ENCODE assay signal across 9 cellular contexts in genomic region chr7:101235050-101235449, GRCh38. TPM values are rescaled to one million over a fixed set of nuclear protein-coding genes. Genes with fewer than 3 reads are reported as not detected.
DNase-seq lines count a peak whose midpoint lies in the region; ATAC-seq, FAIRE-seq and TF ChIP-seq lines count a peak whose summit lies in the region.
"Had no signal": no experiment of that assay in that cellular context is flagged by ENCODE, and none has a peak within 500 bp of the region (broad histone marks: within the 10 kb centered on the region; RNA-seq: fewer than 3 reads in every experiment).

No MANE protein-coding gene starts in this region.

- H3K9me3 ChIP-seq in A549 = no peaks in the 10 kb centered on the region
- no peaks in the 10 kb centered on the region for H3K9me3 ChIP-seq in SK-N-SH

- no peak for FAIRE-seq in A549 (lab: Jason Lieb, UNC)

- H2AFZ ChIP-seq in SK-N-SH (ENCODE audit: low read depth) = no peak overlapping the region

- DNase-seq in A549 (ENCODE audit: low read depth in 1 of 2, low spot score in 1 of 2) (peak in 1 of 2 experiments; percentile 36), GM12864 (ENCODE audit: low read depth) (no peak), SK-N-SH (peak; percentile 71), foreskin fibroblast (no peak), NCI-H2171 (lab: John Stamatoyannopoulos, UW) (no peak), SIG-M5 treated with dmso at 0.1 percent for 504 hours (lab: John Stamatoyannopoulos, UW; ENCODE audit: unreplicated experiment) (no peak), DMS114 treated with DMSO at 0.1 percent for 48 hours (lab: John Stamatoyannopoulos, UW; ENCODE audit: unreplicated experiment) (no peak), HPDE6-E6E7 (ENCODE audit: extremely low spot score) (no peak)
- DNase-seq: DMS153 had no signal

- H3K4me2 ChIP-seq in A549 = no peak overlapping the region
- H3K4me2 ChIP-seq in SK-N-SH = no peak overlapping the region

- ATAC-seq in A549 = peak; percentile 30 to 47; a peak in 3 of 6 replicates

- H3K9me2 ChIP-seq in SK-N-SH = no peaks in the 10 kb centered on the region

- no peak for TF ChIP-seq EP300 in A549 (IDR thresholded peaks at IDR 0.05)
- TF ChIP-seq EP300 in SK-N-SH (IDR thresholded peaks at IDR 0.05; ENCODE audit: borderline replicate concordance in 1 of 2, low read depth in 1 of 2, low read length in 1 of 2) = no peak

- H3K4me3 ChIP-seq in A549 (no peak overlapping the region), GM12864 (ENCODE audit: low read depth, low read length) (no peak overlapping the region), SK-N-SH (ENCODE audit: low read depth in 2 of 2, low read length in 1 of 2) (no peak overlapping the region), foreskin fibroblast (ENCODE audit: low read depth in 1 of 2, low read length in 2 of 2) (no peak overlapping the region)

- H3F3A ChIP-seq in SK-N-SH (replicated peaks; ENCODE audit: insufficient read depth) = peaks cover 6% of the 10 kb centered on the region

- H4K20me1 ChIP-seq in SK-N-SH (ENCODE audit: insufficient read depth) = no peaks in the 10 kb centered on the region

- H3K36me3 ChIP-seq in SK-N-SH (replicated peaks in 1 of 2; ENCODE audit: control insufficient read depth in 1 of 2, insufficient read depth in 2 of 2, low read length in 1 of 2) = peaks cover 7 to 39% of the 10 kb centered on the region in 2 experiments

- no peaks in the 10 kb centered on the region for H3K27me3 ChIP-seq in SK-N-SH (ENCODE audit: insufficient read depth)

- H3K79me2 ChIP-seq in SK-N-SH (ENCODE audit: insufficient read depth) = no peaks in the 10 kb centered on the region

- POLR2A ChIA-PET in A549 (lab: Yijun Ruan, JAX) (interaction anchor here (0.8 kb wide), 1 partner anchor 9 kb away, joined by 3 read pairs; the partner anchor contains the start of gene FIS1), SK-N-SH (lab: Yijun Ruan, JAX) (interaction anchor here (0.7 to 3.4 kb wide), 4 partner anchors 9 to 17 kb away, joined by 3 to 15 read pairs (median 4); partner anchors contain the start of gene ZNHIT1)

- 0 out of 5 replicates have a peak, but pooled peaks of 1 of the 2 experiments have one; percentile 11 for TF ChIP-seq RAD21 in A549 (conservative IDR thresholded peaks at IDR 0.05 in 1 of 2, IDR thresholded peaks at IDR 0.05 in 1 of 2)
- peak; percentile 42 for TF ChIP-seq RAD21 in SK-N-SH (IDR thresholded peaks at IDR 0.05; ENCODE audit: low read length)

- WGBS in A549 (ENCODE audit: missing lambda C conversion rate) = 75% methylated on average over 11 of the region's 11 CpGs
- WGBS in SK-N-SH (ENCODE audit: low lambda C conversion rate) = 87% methylated on average over 11 of the region's 11 CpGs

- TF ChIP-seq POLR2A in A549 (IDR thresholded peaks at IDR 0.05; ENCODE audit: low read length) = no peak

- TF ChIP-seq CTCF in A549 (IDR thresholded peaks at IDR 0.05) = peak; percentile 35
- TF ChIP-seq CTCF in GM12864 (IDR thresholded peaks at IDR 0.05; ENCODE audit: low read depth, low read length, missing control alignments) = peak; percentile 25
- TF ChIP-seq CTCF in SK-N-SH (IDR thresholded peaks at IDR 0.05) = peak; percentile 61
- peak; percentile 27 for TF ChIP-seq CTCF in foreskin fibroblast (IDR thresholded peaks at IDR 0.05; ENCODE audit: low read depth, low read length)

- CTCF ChIA-PET in A549 (lab: Yijun Ruan, JAX) (interaction anchor here (0.9 to 2.3 kb wide), 11 partner anchors 9 to 176 kb away, joined by 3 to 18 read pairs (median 4); partner anchors contain the start of gene FIS1), SK-N-SH (lab: Yijun Ruan, JAX) (interaction anchor here (0.6 to 4.7 kb wide), 15 partner anchors 9 to 307 kb away, joined by 3 to 30 read pairs (median 4); partner anchors contain the start of genes PLOD3 and ZNHIT1)

- H3K27ac ChIP-seq in A549 = no peak overlapping the region
- no peak overlapping the region for H3K27ac ChIP-seq in SK-N-SH (ENCODE audit: low read depth in 2 of 2, low read length in 1 of 2)

- peaks cover 6% of the 10 kb centered on the region; the same call in 2 of the 3 replicates for H3K4me1 ChIP-seq in A549
- H3K4me1 ChIP-seq in SK-N-SH (ENCODE audit: control insufficient read depth in 1 of 2, insufficient read depth in 2 of 2, low read depth in 1 of 2, low read length in 1 of 2) = peaks cover 0 to 5% of the 10 kb centered on the region in 2 experiments; a peak in 1 of 4 replicates

- H3K9ac ChIP-seq in SK-N-SH = no peak overlapping the region

TF ChIP-seq in A549, 52 proteins besides CTCF, POLR2A, EP300 and RAD21 (continues in another document):
- TF ChIP-seq RCOR1 (IDR thresholded peaks at IDR 0.05; ENCODE audit: low read depth, low read length) (no peak), CHD4 (IDR thresholded peaks at IDR 0.05; ENCODE audit: borderline replicate concordance) (no peak), ZC3H11A (IDR thresholded peaks at IDR 0.05) (no peak), ZFP36 (IDR thresholded peaks at IDR 0.05; ENCODE audit: borderline replicate concordance, partially characterized antibody) (no peak), USF2 (IDR thresholded peaks at IDR 0.05) (no peak)

TF ChIP-seq in SK-N-SH, 30 proteins besides CTCF, POLR2A, EP300 and RAD21:
- TF ChIP-seq MXI1 (IDR thresholded peaks at IDR 0.05; ENCODE audit: low read depth, low read length) (no peak), RCOR1 (IDR thresholded peaks at IDR 0.05; ENCODE audit: low read length) (no peak), SIN3A (IDR thresholded peaks at IDR 0.05; ENCODE audit: borderline replicate concordance, low read depth, low read length) (no peak), TAF1 (IDR thresholded peaks at IDR 0.05; ENCODE audit: borderline replicate concordance, low read depth, low read length) (no peak), TEAD4 (IDR thresholded peaks at IDR 0.05; ENCODE audit: borderline replicate concordance, insufficient read depth) (no peak), JUND (IDR thresholded peaks at IDR 0.05) (no peak)

RNA-seq across cellular contexts. Expression of gene CLDN15, which starts 2.6 kb away (rescaled TPM):
- polyA plus RNA-seq in A549 (2011; rRNA removed) (9.6 and 12.0 TPM in 2 replicates), A549 (2017; fragmentation: RNase III; extraction: RNeasy Plus Mini Kit Qiagen cat#74134 plus additional on column Dnase treatment) (11.2 to 14.4 TPM (median 12.9 TPM) in 3 replicates), SK-N-SH (2012; rRNA removed) (24.0 and 29.0 TPM in 2 replicates)
- 15.9 and 21.6 TPM in 2 replicates for polyA plus RNA-seq in A549 (2012; cell fraction: cytosol; rRNA removed)
- polyA plus RNA-seq in A549 (2012; cell fraction: nucleus; rRNA removed) = 103 and 123 TPM in 2 replicates
- 11.3 and 11.9 TPM in 2 replicates for polyA minus RNA-seq in A549 (2011; rRNA and poly(A)+ RNA removed)
- polyA plus RNA-seq in SK-N-SH (2012; cell fraction: cytosol; rRNA removed) = 4.8 and 8.1 TPM in 2 replicates
- 139 and 167 TPM in 2 replicates for polyA plus RNA-seq in SK-N-SH (2012; cell fraction: nucleus; rRNA removed)

RNA-seq across cellular contexts. Expression of gene FIS1, which starts 9.8 kb away (rescaled TPM):
- polyA plus RNA-seq in A549 (2011; rRNA removed) = 111 TPM in 2 replicates
- polyA plus RNA-seq in A549 (2012; cell fraction: cytosol; rRNA removed) = 265 and 386 TPM in 2 replicates
- polyA plus RNA-seq in A549 (2012; cell fraction: nucleus; rRNA removed) = 177 and 197 TPM in 2 replicates
- polyA plus RNA-seq in A549 (2017; fragmentation: RNase III; extraction: RNeasy Plus Mini Kit Qiagen cat#74134 plus additional on column Dnase treatment) = 155 to 161 TPM (median 159 TPM) in 3 replicates
- 44.8 and 54.8 TPM in 2 replicates for polyA minus RNA-seq in A549 (2011; rRNA and poly(A)+ RNA removed)
- polyA plus RNA-seq in SK-N-SH (2012; rRNA removed) = 1,071 and 1,313 TPM in 2 replicates
- polyA plus RNA-seq in SK-N-SH (2012; cell fraction: cytosol; rRNA removed) = 949 and 1,101 TPM in 2 replicates
- polyA plus RNA-seq in SK-N-SH (2012; cell fraction: nucleus; rRNA removed) = 516 and 580 TPM in 2 replicates

RNA-seq across cellular contexts. Expression of gene ZNHIT1, which starts 17.1 kb away (rescaled TPM):
- 29.5 and 33.2 TPM in 2 replicates for polyA plus RNA-seq in A549 (2011; rRNA removed)
- polyA plus RNA-seq in A549 (2012; cell fraction: cytosol; rRNA removed) = 52.6 and 59.5 TPM in 2 replicates
- 44.5 and 56.2 TPM in 2 replicates for polyA plus RNA-seq in A549 (2012; cell fraction: nucleus; rRNA removed)
- 55.6 to 56.4 TPM (median 55.9 TPM) in 3 replicates for polyA plus RNA-seq in A549 (2017; fragmentation: RNase III; extraction: RNeasy Plus Mini Kit Qiagen cat#74134 plus additional on column Dnase treatment)
- polyA minus RNA-seq in A549 (2011; rRNA and poly(A)+ RNA removed) = 22.7 and 22.8 TPM in 2 replicates
- polyA plus RNA-seq in SK-N-SH (2012; rRNA removed) = 71.6 and 101 TPM in 2 replicates
- 71.5 and 71.8 TPM in 2 replicates for polyA plus RNA-seq in SK-N-SH (2012; cell fraction: cytosol; rRNA removed)
- 53.6 and 77.5 TPM in 2 replicates for polyA plus RNA-seq in SK-N-SH (2012; cell fraction: nucleus; rRNA removed)

RNA-seq across cellular contexts. Expression of gene PLOD3, which starts 17.7 kb away (rescaled TPM):
- polyA plus RNA-seq in A549 (2011; rRNA removed) (21.1 and 26.0 TPM in 2 replicates), A549 (2017; fragmentation: RNase III; extraction: RNeasy Plus Mini Kit Qiagen cat#74134 plus additional on column Dnase treatment) (48.7 to 52.8 TPM (median 50.6 TPM) in 3 replicates), SK-N-SH (2012; rRNA removed) (134 and 276 TPM in 2 replicates)
- polyA plus RNA-seq in A549 (2012; cell fraction: cytosol; rRNA removed) = 56.0 and 62.7 TPM in 2 replicates
- polyA plus RNA-seq in A549 (2012; cell fraction: nucleus; rRNA removed) = 167 and 231 TPM in 2 replicates
- polyA minus RNA-seq in A549 (2011; rRNA and poly(A)+ RNA removed) = 23.9 and 27.8 TPM in 2 replicates
- 143 and 163 TPM in 2 replicates for polyA plus RNA-seq in SK-N-SH (2012; cell fraction: cytosol; rRNA removed)
- polyA plus RNA-seq in SK-N-SH (2012; cell fraction: nucleus; rRNA removed) = 295 and 343 TPM in 2 replicates

RNA-seq across cellular contexts. Expression of gene MOGAT3, which starts 34.2 kb away (rescaled TPM):
- polyA plus RNA-seq in A549 (2011; rRNA removed) = 0.11 and 0.14 TPM in 2 replicates
- 0.05 TPM in 1 of 2 replicates, not detected in the other for polyA plus RNA-seq in A549 (2012; cell fraction: cytosol; rRNA removed)
- polyA plus RNA-seq in A549 (2012; cell fraction: nucleus; rRNA removed) = 0.02 and 0.10 TPM in 2 replicates
- 0.09 TPM in 1 of 3 replicates, not detected in the others for polyA plus RNA-seq in A549 (2017; fragmentation: RNase III; extraction: RNeasy Plus Mini Kit Qiagen cat#74134 plus additional on column Dnase treatment)
- 0.44 TPM in 1 of 2 replicates, not detected in the other for polyA minus RNA-seq in A549 (2011; rRNA and poly(A)+ RNA removed)
- polyA plus RNA-seq in SK-N-SH (2012; rRNA removed) = not detected in 2 replicates
- polyA plus RNA-seq in SK-N-SH (2012; cell fraction: cytosol; rRNA removed) = not detected in 2 replicates
- polyA plus RNA-seq in SK-N-SH (2012; cell fraction: nucleus; rRNA removed) = not detected in 2 replicates

Comparison
In these comparisons a context has a peak if more than half of its experiments do, and no peak if none do; other contexts are left out.
1. Of the 12 proteins assayed by ChIP-seq in both A549 and SK-N-SH: peak only in A549: none; only in SK-N-SH: none; in both: CTCF; in neither: 10; mixed calls (peak in some experiments, not most) for 1.